20 cellular contexts compared by ENCODE assay signal in the genomic region with DNA sequence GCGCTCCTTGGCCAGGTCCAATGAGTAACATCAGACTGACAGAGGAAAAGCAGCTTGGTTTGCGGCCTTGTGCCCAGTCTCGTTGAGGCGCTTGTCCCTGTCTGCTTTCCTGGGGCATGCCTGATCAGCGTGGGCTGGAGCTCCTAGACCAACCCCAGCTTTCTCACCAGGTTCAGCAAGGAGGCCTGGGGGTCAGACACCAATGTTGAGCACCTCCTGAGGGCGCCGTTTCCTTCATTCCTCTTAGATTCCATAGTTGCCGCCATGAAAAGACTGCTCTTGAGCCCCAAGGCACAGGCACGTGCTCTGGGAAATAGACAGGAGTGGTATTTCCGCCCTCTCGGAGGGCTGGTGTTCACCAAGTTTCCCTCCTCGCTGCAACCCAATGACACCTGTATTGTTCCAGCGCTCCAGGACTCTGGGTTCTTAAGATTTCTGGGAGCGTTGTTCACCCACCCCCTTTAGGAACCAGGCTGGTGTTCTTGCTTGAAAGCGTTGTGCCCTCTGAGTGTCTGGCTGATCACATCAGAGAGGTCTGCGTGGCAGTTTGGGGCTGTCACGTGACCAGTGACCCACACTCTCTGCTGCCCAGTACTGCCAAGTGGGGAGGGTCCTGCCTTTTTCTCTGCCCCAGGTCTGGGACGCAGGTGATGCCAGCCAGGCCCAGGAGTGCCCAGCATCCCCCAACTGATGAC. TPM values are rescaled to one million over a fixed set of nuclear protein-coding genes. Genes with fewer than 3 reads are reported as not detected.
DNase-seq lines count a peak whose midpoint lies in the region; ATAC-seq and TF ChIP-seq lines count a peak whose summit lies in the region.
"Had no signal": no experiment of that assay in that cellular context is flagged by ENCODE, and none has a peak within 500 bp of the region (broad histone marks: within the 10 kb centered on the region; RNA-seq: fewer than 3 reads in every experiment).

No MANE protein-coding gene starts in this region.

- peak overlapping the region; percentile 55 to 57 for H3K4me3 Mint-ChIP-seq in activated T-cell treated with anti-CD3 and anti-CD28 coated beads, Interleukin-2, amount 50 U/mL, for 72 hours
- H3K4me3 Mint-ChIP-seq in endothelial cell (ENCODE audit: unreplicated experiment): peak overlapping the region; percentile 23
- H3K4me3 Mint-ChIP-seq in stimulated activated naive CD8-positive, alpha-beta T cell treated with anti-CD3 and anti-CD28 coated beads, Interleukin-15, amount 100 ng/mL, for 72 hours: peak overlapping the region; percentile 43 to 54
- H3K4me3 Mint-ChIP-seq: activated T-cell treated with anti-CD3 and anti-CD28 coated beads, Interleukin-2, amount 50 U/mL, for 4 hours; CD14-positive monocyte; natural killer cell had no signal

- peaks cover 30% of the 10 kb centered on the region for H3K36me3 ChIP-seq in SK-N-MC (ENCODE audit: insufficient read depth, low read length)

- no peaks in the 10 kb centered on the region for H3K27me3 Mint-ChIP-seq in activated T-cell treated with anti-CD3 and anti-CD28 coated beads, Interleukin-2, amount 50 U/mL, for 72 hours (ENCODE audit: low read depth)
- peaks cover 5% of the 10 kb centered on the region for H3K27me3 Mint-ChIP-seq in endothelial cell (ENCODE audit: unreplicated experiment)
- H3K27me3 Mint-ChIP-seq in stimulated activated naive CD8-positive, alpha-beta T cell treated with anti-CD3 and anti-CD28 coated beads, Interleukin-15, amount 100 ng/mL, for 72 hours: no peaks in the 10 kb centered on the region

- TF ChIP-seq CTCF in endothelial cell (IDR thresholded peaks at IDR 0.05; ENCODE audit: unreplicated experiment): no peak

- intact Hi-C loops in left colon (cut with DNase I, micrococcal nuclease): no loop called here

- H3K9me3 ChIP-seq in SK-N-MC (ENCODE audit: low read depth, low read length): no peaks in the 10 kb centered on the region
- H3K9me3 ChIP-seq: adrenal gland, psoas muscle, SJSA1, transverse colon had no signal

- no peak for ATAC-seq in activated T-cell treated with anti-CD3 and anti-CD28 coated beads, Interleukin-2, amount 50 U/mL, for 72 hours (replicated peaks in 1 of 2)
- ATAC-seq in stimulated activated naive CD8-positive, alpha-beta T cell treated with anti-CD3 and anti-CD28 coated beads, Interleukin-15, amount 100 ng/mL, for 72 hours: no peak
- no peak for ATAC-seq in left colon
- ATAC-seq in GM19328 (IDR thresholded peaks at IDR 0.05; ENCODE audit: unreplicated experiment): no peak
- ATAC-seq: natural killer cell, psoas muscle had no signal

- H3K4me3 ChIP-seq in SK-N-MC: no peak overlapping the region
- H3K4me3 ChIP-seq: adrenal gland, psoas muscle, SJSA1, transverse colon had no signal

- H3K9me3 Mint-ChIP-seq in activated T-cell treated with anti-CD3 and anti-CD28 coated beads, Interleukin-2, amount 50 U/mL, for 72 hours: no peaks in the 10 kb centered on the region
- no peaks in the 10 kb centered on the region for H3K9me3 Mint-ChIP-seq in endothelial cell (ENCODE audit: unreplicated experiment)
- no peaks in the 10 kb centered on the region for H3K9me3 Mint-ChIP-seq in stimulated activated naive CD8-positive, alpha-beta T cell treated with anti-CD3 and anti-CD28 coated beads, Interleukin-15, amount 100 ng/mL, for 72 hours
- H3K9me3 Mint-ChIP-seq: activated T-cell treated with anti-CD3 and anti-CD28 coated beads, Interleukin-2, amount 50 U/mL, for 4 hours; CD14-positive monocyte; natural killer cell had no signal

- H3K27ac Mint-ChIP-seq in activated T-cell treated with anti-CD3 and anti-CD28 coated beads, Interleukin-2, amount 50 U/mL, for 72 hours: peak overlapping the region; percentile 86
- H3K27ac Mint-ChIP-seq in endothelial cell (ENCODE audit: unreplicated experiment): no peak overlapping the region
- peak overlapping the region; percentile 40 to 67 for H3K27ac Mint-ChIP-seq in stimulated activated naive CD8-positive, alpha-beta T cell treated with anti-CD3 and anti-CD28 coated beads, Interleukin-15, amount 100 ng/mL, for 72 hours
- H3K27ac Mint-ChIP-seq: natural killer cell had no signal

- H3K9ac ChIP-seq in SK-N-MC (ENCODE audit: insufficient read length): no peak overlapping the region

- DNase-seq in activated T-cell treated with anti-CD3 and anti-CD28 coated beads, Interleukin-2, amount 50 U/mL, for 72 hours: no peak
- DNase-seq in activated T-cell treated with anti-CD3 and anti-CD28 coated beads, Interleukin-2, amount 50 U/mL, for 1 hour: no peak
- DNase-seq in SK-N-MC (ENCODE audit: low read depth, low spot score) (no peak), endothelial cell (ENCODE audit: low spot score) (no peak), retina (no peak), left colon (no peak)
- no peak for DNase-seq in stimulated activated naive CD8-positive, alpha-beta T cell treated with anti-CD3 and anti-CD28 coated beads, Interleukin-15, amount 100 ng/mL, for 72 hours
- DNase-seq: activated T-cell treated with anti-CD3 and anti-CD28 coated beads, Interleukin-2, amount 50 U/mL, for 4 hours; adrenal gland; DMS53; mammary epithelial cell; natural killer cell; NCI-H2107; NCI-H526 treated with DMSO at 0.1 percent for 48 hours; OCI-M1; psoas muscle; transverse colon had no signal

- H3K27ac ChIP-seq in SK-N-MC: peak overlapping the region; percentile 81; the same call in 1 of the 2 replicates
- H3K27ac ChIP-seq: adrenal gland, psoas muscle, SJSA1, transverse colon had no signal

- H3K4me1 Mint-ChIP-seq in activated T-cell treated with anti-CD3 and anti-CD28 coated beads, Interleukin-2, amount 50 U/mL, for 72 hours (ENCODE audit: low read depth): peaks cover 36% of the 10 kb centered on the region
- peaks cover 8% of the 10 kb centered on the region for H3K4me1 Mint-ChIP-seq in endothelial cell (ENCODE audit: unreplicated experiment)
- peaks cover 40% of the 10 kb centered on the region for H3K4me1 Mint-ChIP-seq in stimulated activated naive CD8-positive, alpha-beta T cell treated with anti-CD3 and anti-CD28 coated beads, Interleukin-15, amount 100 ng/mL, for 72 hours

- H3K36me3 Mint-ChIP-seq in activated T-cell treated with anti-CD3 and anti-CD28 coated beads, Interleukin-2, amount 50 U/mL, for 72 hours (ENCODE audit: insufficient read depth in 2 of 2): peaks cover 0 to 4% of the 10 kb centered on the region in 2 donors
- H3K36me3 Mint-ChIP-seq in endothelial cell (ENCODE audit: low read depth, unreplicated experiment): peaks cover 27% of the 10 kb centered on the region

RNA-seq across cellular contexts. Expression of a gene that starts 18.0 kb away (rescaled TPM):
- total RNA-seq in activated T-cell treated with anti-CD3 and anti-CD28 coated beads, Interleukin-2, amount 50 U/mL, for 72 hours: 10 to 100 TPM; 21.4 to 24.1 TPM
- total RNA-seq in endothelial cell (ENCODE audit: unreplicated experiment): 33.5 TPM
- 10 to 100 TPM; 16.7 to 19.7 TPM for total RNA-seq in left colon

RNA-seq across cellular contexts. Expression of a gene that starts 18.2 kb away (rescaled TPM):
- 100 to 1,000 TPM; 125 to 147 TPM for total RNA-seq in activated T-cell treated with anti-CD3 and anti-CD28 coated beads, Interleukin-2, amount 50 U/mL, for 72 hours
- total RNA-seq in endothelial cell (ENCODE audit: unreplicated experiment): 179 TPM
- total RNA-seq in left colon: 100 to 1,000 TPM; 310 to 381 TPM

RNA-seq across cellular contexts. Expression of a gene that starts 22.7 kb away (rescaled TPM):
- total RNA-seq in activated T-cell treated with anti-CD3 and anti-CD28 coated beads, Interleukin-2, amount 50 U/mL, for 72 hours: 1 to 10 TPM; 7.5 to 9.8 TPM
- total RNA-seq in endothelial cell (ENCODE audit: unreplicated experiment): 50.9 TPM
- total RNA-seq in left colon: 10 to 100 TPM; 26.6 to 39.6 TPM

RNA-seq across cellular contexts. Expression of a gene that starts 44.8 kb away (rescaled TPM):
- 10 to 100 TPM; 10.6 to 12.9 TPM for total RNA-seq in activated T-cell treated with anti-CD3 and anti-CD28 coated beads, Interleukin-2, amount 50 U/mL, for 72 hours
- total RNA-seq in endothelial cell (ENCODE audit: unreplicated experiment): 43.4 TPM
- total RNA-seq in left colon: 10 to 100 TPM; 20.3 to 29.9 TPM

RNA-seq across cellular contexts. Expression of a gene that starts 52.5 kb away (rescaled TPM):
- total RNA-seq in activated T-cell treated with anti-CD3 and anti-CD28 coated beads, Interleukin-2, amount 50 U/mL, for 72 hours: 10 to 100 TPM; 39.1 to 50.6 TPM
- 16.2 TPM for total RNA-seq in endothelial cell (ENCODE audit: unreplicated experiment)
- total RNA-seq in left colon: 10 to 100 TPM; 23.6 to 30.4 TPM
